Comparison of ENCODE assay signal across 16 cellular contexts in the genomic region with DNA sequence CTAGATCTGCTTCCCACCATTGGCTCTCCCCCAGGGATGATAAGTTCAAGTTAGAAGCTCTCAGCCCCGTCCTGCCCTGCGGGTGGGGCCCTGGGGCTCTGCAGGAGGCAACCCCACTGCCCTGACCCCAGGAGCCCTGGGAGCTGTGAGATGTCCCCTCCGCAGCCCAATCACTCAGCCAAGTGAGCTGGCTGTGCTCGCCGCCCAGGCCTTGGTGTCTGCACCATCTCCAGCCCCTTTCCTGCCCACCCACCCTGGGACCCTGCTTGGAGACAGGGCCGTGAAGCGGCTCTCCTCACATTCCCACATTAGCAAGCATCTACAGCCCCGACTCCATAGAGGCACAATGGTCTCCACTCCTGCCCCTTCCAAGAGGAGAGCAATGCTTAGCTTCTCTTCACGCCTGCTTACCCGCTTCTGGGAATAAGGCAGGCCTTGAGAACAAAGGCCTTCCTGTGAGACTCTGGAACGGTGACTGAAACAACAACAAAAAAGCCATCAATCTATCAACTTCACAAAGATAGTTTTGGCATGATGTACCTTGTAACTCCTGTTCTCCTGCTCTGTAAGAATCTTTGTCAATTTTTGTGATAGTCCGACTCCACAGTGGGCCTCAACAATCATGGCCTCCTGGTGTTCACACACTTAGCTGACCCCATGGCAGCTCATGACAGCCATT.
DNase-seq lines count a peak whose midpoint lies in the region; ATAC-seq, FAIRE-seq and TF ChIP-seq lines count a peak whose summit lies in the region.
"Had no signal": no experiment of that assay in that cellular context is flagged by ENCODE, and none has a peak within 500 bp of the region (broad histone marks: within the 10 kb centered on the region; RNA-seq: fewer than 3 reads in every experiment).

No MANE protein-coding gene starts in this region.

- in situ Hi-C loops in HepG2 (cut with HindIII; ENCODE audit: extremely low pct_ligation_motif_present, low pct_unique_long_range_greater_than_20kb) = no loop called here

- TF ChIP-seq CTCF in HepG2 (CRISPR knock-in tag; IDR thresholded peaks at IDR 0.05) (no peak), right lobe of liver (IDR thresholded peaks at IDR 0.05) (no peak), pancreas (IDR thresholded peaks at IDR 0.05) (no peak)

- no peak overlapping the region for H3K27ac ChIP-seq in HepG2 (ENCODE audit: extremely low read length, insufficient read depth, low read length)
- H3K27ac ChIP-seq in right lobe of liver = no peak overlapping the region
- H3K27ac ChIP-seq in pancreas = peak overlapping the region in 2 of 4 donors; percentile 8 to 28
- H3K27ac ChIP-seq: A549, C4-2B had no signal

- no peak for TF ChIP-seq POLR2A in HepG2 (IDR thresholded peaks at IDR 0.05; ENCODE audit: insufficient read depth in 1 of 2, low read depth in 2 of 2, low read length in 2 of 2)
- no peak for TF ChIP-seq POLR2A in right lobe of liver (IDR thresholded peaks at IDR 0.05)

- peaks cover 3 to 32% of the 10 kb centered on the region in 2 experiments; a peak in 3 of 5 replicates for H3K27me3 ChIP-seq in HepG2 (ENCODE audit: control insufficient read depth in 1 of 2, insufficient read depth in 2 of 2, low read length in 2 of 2)
- no peaks in the 10 kb centered on the region for H3K27me3 ChIP-seq in right lobe of liver
- no peaks in the 10 kb centered on the region for H3K27me3 ChIP-seq in pancreas

- H3K4me1 ChIP-seq in HepG2 (ENCODE audit: insufficient read depth, low read length) = peaks cover 27% of the 10 kb centered on the region
- H3K4me1 ChIP-seq in right lobe of liver = peaks cover 0 to 3% (median 0%) of the 10 kb centered on the region in 4 donors
- H3K4me1 ChIP-seq in pancreas = peaks cover 0 to 13% (median 0%) of the 10 kb centered on the region in 3 donors
- H3K4me1 ChIP-seq: A549 had no signal

- no peak for TF ChIP-seq RAD21 in HepG2 (CRISPR knock-in tag; IDR thresholded peaks at IDR 0.05)

- BruUV-seq in HepG2 (replicated peaks; lab: Mats Ljungman, UMichigan) = no TSS peak

- peak; percentile 46 for DNase-seq in HepG2 (ENCODE audit: low spot score)
- DNase-seq in right lobe of liver = no peak
- DNase-seq in pancreas = peak in 2 of 6 donors; percentile 18 to 47
- DNase-seq in foreskin melanocyte = no peak
- DNase-seq: Caco-2, DMS153, EL, NCI-H1092, NCI-H2227 treated with DMSO at 0.1 percent for 48 hours, NCI-H524, Right ventricle myocardium superior had no signal

- H4K20me1 ChIP-seq in HepG2 (ENCODE audit: insufficient read depth, low read length) = no peaks in the 10 kb centered on the region

- H3K9ac ChIP-seq in HepG2 (ENCODE audit: insufficient read depth, low read depth, low read length) = no peak overlapping the region

- intact Hi-C loops in HepG2 (cut with micrococcal nuclease; ENCODE audit: unreplicated experiment) (no loop called here), right lobe of liver (cut with DNase I) (no loop called here), pancreas (cut with DNase I) (no loop called here)

- POLR2A ChIA-PET in HepG2 (lab: Yijun Ruan, JAX) = interaction anchor here (1.6 kb wide), 1 partner anchor 16 kb away, joined by 4 read pairs; no protein-coding TSS in a partner anchor

- no peak overlapping the region for H2AFZ ChIP-seq in HepG2 (ENCODE audit: low read length)

- H3K4me3 ChIP-seq in HepG2 (replicated peaks in 1 of 3; ENCODE audit: insufficient read depth in 1 of 3, low read depth in 2 of 3, low read length in 3 of 3) = no peak overlapping the region
- H3K4me3 ChIP-seq in right lobe of liver = no peak overlapping the region
- H3K4me3 ChIP-seq in pancreas = no peak overlapping the region
- H3K4me3 ChIP-seq: A549 had no signal

- no peaks in the 10 kb centered on the region for H3K79me2 ChIP-seq in HepG2 (ENCODE audit: insufficient read depth, low read length)

- TF ChIP-seq EP300 in HepG2 (IDR thresholded peaks at IDR 0.05; ENCODE audit: low read depth in 2 of 2, low read length in 2 of 2) (no peak), HepG2 (CRISPR knock-in tag; IDR thresholded peaks at IDR 0.05; ENCODE audit: borderline replicate concordance) (no peak)

- WGBS in HepG2 (ENCODE audit: low lambda C conversion rate) = 32% methylated on average over 8 of the region's 12 CpGs
- WGBS in right lobe of liver (ENCODE audit: insufficient coverage, low coverage, low lambda C conversion rate, missing lambda C conversion rate) = 49% methylated on average over 3 of the region's 12 CpGs
- 65 to 66% methylated on average over 11 to 12 of the region's 12 CpGs for WGBS in pancreas, 2 donors

- H3K36me3 ChIP-seq in HepG2 (replicated peaks in 1 of 2; ENCODE audit: control insufficient read depth in 1 of 2, insufficient read depth in 2 of 2, low read length in 2 of 2) (no peaks in the 10 kb centered on the region), right lobe of liver (no peaks in the 10 kb centered on the region), pancreas (no peaks in the 10 kb centered on the region)

- CTCF ChIA-PET in HepG2 (lab: Yijun Ruan, JAX; ENCODE audit: low intra/inter-chr PET ratio, low total read pairs) = no interaction called here

- H3K9me3 ChIP-seq in HepG2 (ENCODE audit: low read length) (peaks cover 6% of the 10 kb centered on the region; the same call in 1 of the 2 replicates), right lobe of liver (no peaks in the 10 kb centered on the region), pancreas (no peaks in the 10 kb centered on the region)
- H3K9me3 ChIP-seq: A549, Caco-2 had no signal

- FAIRE-seq in HepG2 (lab: Jason Lieb, UNC) (no peak), pancreas (lab: Jason Lieb, UNC) (no peak)
- FAIRE-seq: A549 had no signal

- no peak; the same call in 2 of the 3 replicates for ATAC-seq in HepG2
- ATAC-seq in right lobe of liver = no peak
- ATAC-seq in esophagus mucosa = peak; percentile 43
- peak in 3 of 4 donors; percentile 8 to 47 (median 18) for ATAC-seq in pancreas
- ATAC-seq in HG03520 (IDR thresholded peaks at IDR 0.05; ENCODE audit: unreplicated experiment) = no peak
- no peak for ATAC-seq in HG03457 (IDR thresholded peaks at IDR 0.05; ENCODE audit: unreplicated experiment)

- 0 out of 2 replicates have a peak overlapping the region, but pooled peaks have one; percentile 8 for H3K4me2 ChIP-seq in HepG2 (ENCODE audit: low read depth, low read length)
- H3K4me2 ChIP-seq: A549 had no signal

TF ChIP-seq in HepG2, 621 proteins besides CTCF, POLR2A, EP300 and RAD21:
- TF ChIP-seq ZMYM4 (CRISPR knock-in tag; IDR thresholded peaks at IDR 0.05) (no peak), SNAPC2 (CRISPR knock-in tag; IDR thresholded peaks at IDR 0.05) (no peak), SOX13 (IDR thresholded peaks at IDR 0.05) (no peak), SOX13 (CRISPR knock-in tag; conservative IDR thresholded peaks at IDR 0.05 in 1 of 2, IDR thresholded peaks at IDR 0.05 in 1 of 2) (peak in 1 of 2 experiments; percentile 41; a peak in 1 of 4 replicates), SOX5 (CRISPR knock-in tag; IDR thresholded peaks at IDR 0.05; ENCODE audit: borderline replicate concordance) (peak; percentile 33; the same call in 1 of the 2 replicates), MEIS2 (CRISPR knock-in tag; IDR thresholded peaks at IDR 0.05) (peak; percentile 39; the same call in 1 of the 2 replicates), ZNF724P (CRISPR knock-in tag; IDR thresholded peaks at IDR 0.05; ENCODE audit: borderline replicate concordance) (no peak)
- TF ChIP-seq, protein P1, sequence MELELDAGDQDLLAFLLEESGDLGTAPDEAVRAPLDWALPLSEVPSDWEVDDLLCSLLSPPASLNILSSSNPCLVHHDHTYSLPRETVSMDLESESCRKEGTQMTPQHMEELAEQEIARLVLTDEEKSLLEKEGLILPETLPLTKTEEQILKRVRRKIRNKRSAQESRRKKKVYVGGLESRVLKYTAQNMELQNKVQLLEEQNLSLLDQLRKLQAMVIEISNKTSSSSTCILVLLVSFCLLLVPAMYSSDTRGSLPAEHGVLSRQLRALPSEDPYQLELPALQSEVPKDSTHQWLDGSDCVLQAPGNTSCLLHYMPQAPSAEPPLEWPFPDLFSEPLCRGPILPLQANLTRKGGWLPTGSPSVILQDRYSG (CRISPR knock-in tag; IDR thresholded peaks at IDR 0.05) = no peak
- TF ChIP-seq, protein P2, sequence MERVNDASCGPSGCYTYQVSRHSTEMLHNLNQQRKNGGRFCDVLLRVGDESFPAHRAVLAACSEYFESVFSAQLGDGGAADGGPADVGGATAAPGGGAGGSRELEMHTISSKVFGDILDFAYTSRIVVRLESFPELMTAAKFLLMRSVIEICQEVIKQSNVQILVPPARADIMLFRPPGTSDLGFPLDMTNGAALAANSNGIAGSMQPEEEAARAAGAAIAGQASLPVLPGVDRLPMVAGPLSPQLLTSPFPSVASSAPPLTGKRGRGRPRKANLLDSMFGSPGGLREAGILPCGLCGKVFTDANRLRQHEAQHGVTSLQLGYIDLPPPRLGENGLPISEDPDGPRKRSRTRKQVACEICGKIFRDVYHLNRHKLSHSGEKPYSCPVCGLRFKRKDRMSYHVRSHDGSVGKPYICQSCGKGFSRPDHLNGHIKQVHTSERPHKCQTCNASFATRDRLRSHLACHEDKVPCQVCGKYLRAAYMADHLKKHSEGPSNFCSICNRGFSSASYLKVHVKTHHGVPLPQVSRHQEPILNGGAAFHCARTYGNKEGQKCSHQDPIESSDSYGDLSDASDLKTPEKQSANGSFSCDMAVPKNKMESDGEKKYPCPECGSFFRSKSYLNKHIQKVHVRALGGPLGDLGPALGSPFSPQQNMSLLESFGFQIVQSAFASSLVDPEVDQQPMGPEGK (CRISPR knock-in tag; IDR thresholded peaks at IDR 0.05) = no peak
- TF ChIP-seq, protein P3, sequence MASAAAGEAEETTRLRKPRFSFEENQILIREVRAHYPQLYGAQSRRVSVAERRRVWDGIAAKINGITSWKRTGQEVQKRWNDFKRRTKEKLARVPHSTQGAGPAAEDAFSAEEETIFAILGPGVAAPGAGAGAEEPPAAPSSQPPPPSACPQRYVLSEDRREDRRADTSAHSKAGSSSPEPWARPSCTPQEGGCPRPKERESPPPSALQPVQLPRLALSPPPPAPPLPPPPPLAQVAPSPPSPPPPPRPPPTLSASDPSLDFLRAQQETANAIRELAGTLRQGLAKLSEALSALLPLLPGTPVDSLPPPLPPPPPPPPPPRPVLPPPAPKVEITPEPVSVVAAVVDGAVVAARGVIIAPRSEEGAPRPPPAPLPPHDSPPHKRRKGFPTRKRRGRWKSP (CRISPR knock-in tag; IDR thresholded peaks at IDR 0.05) = no peak

Comparison
In these comparisons a context has a peak if more than half of its experiments do, and no peak if none do; other contexts are left out.
1. ATAC-seq: peak in esophagus mucosa (single experiment) and pancreas (3 of 4); none in HepG2 (single experiment), right lobe of liver (0 of 4), HG03520 (single experiment) and HG03457 (single experiment).